Comparison of ENCODE assay signal across 8 cellular contexts in genomic region chr12:57632898-57633825, GRCh38. TPM values are rescaled to one million over a fixed set of nuclear protein-coding genes. Genes with fewer than 3 reads are reported as not detected.
DNase-seq lines count a peak whose midpoint lies in the region; ATAC-seq, FAIRE-seq and TF ChIP-seq lines count a peak whose summit lies in the region.

Gene B4GALNT1 (minus strand): TSS chr12:57633201. CDS start chr12:57632132, 1,069 bp downstream.

- H3K27ac ChIP-seq in neuronal stem cell (replicated peaks; ENCODE audit: low read length) (no peak within 1 kb of the TSS), transverse colon (no peak within 1 kb of the TSS)

- H3K23ac ChIP-seq in neuronal stem cell (ENCODE audit: low read depth, low read length, poor library complexity), result peak within 1 kb of the TSS; percentile 96

- H2AFZ ChIP-seq in neuronal stem cell (ENCODE audit: low read length), result peak within 1 kb of the TSS; percentile 98

- H2BK120ac ChIP-seq in neuronal stem cell (ENCODE audit: low read depth, low read length), result peak within 1 kb of the TSS; percentile 72

- 100% methylated on average over 1 of the region's 63 CpGs; no CpG with 5 or more reads in 1 of the 2 donors for WGBS in neuronal stem cell (ENCODE audit: extremely low coverage in 2 of 2, insufficient read length in 2 of 2, insufficient replicate concordance in 1 of 2), 2 donors
- WGBS in transverse colon (ENCODE audit: low coverage in 1 of 2), 2 donors, result 3 to 11% methylated on average over 5 to 36 of the region's 63 CpGs

- peak; percentile 75 to 96 (median 92) for TF ChIP-seq CTCF in transverse colon (IDR thresholded peaks at IDR 0.05)

- peak; percentile 77 for ATAC-seq in GM21381 (IDR thresholded peaks at IDR 0.05; ENCODE audit: unreplicated experiment)

- H4K8ac ChIP-seq in neuronal stem cell (ENCODE audit: low read depth, low read length), result no peak within 1 kb of the TSS

- H3K9me3 ChIP-seq in neuronal stem cell (replicated peaks in 1 of 2; ENCODE audit: control insufficient read depth in 2 of 2, insufficient read depth in 1 of 2, low read depth in 1 of 2, low read length in 2 of 2), result peaks cover 0 to 3% of the 10 kb centered on the region in 2 donors
- no peaks in the 10 kb centered on the region for H3K9me3 ChIP-seq in transverse colon

- H2BK5ac ChIP-seq in neuronal stem cell (ENCODE audit: low read length), result no peak within 1 kb of the TSS

- no peak within 1 kb of the TSS for H2AK5ac ChIP-seq in neuronal stem cell (ENCODE audit: low read depth, low read length)

- H3K4me3 ChIP-seq in Jurkat, Clone E6-1 (ENCODE audit: low read length), result peak within 1 kb of the TSS; percentile 65
- H3K4me3 ChIP-seq in neuronal stem cell (ENCODE audit: low read length in 2 of 2), result peak within 1 kb of the TSS; percentile 72 to 79
- peak within 1 kb of the TSS; percentile 9 to 62 (median 46) for H3K4me3 ChIP-seq in transverse colon

- peak within 1 kb of the TSS; percentile 92 for H3K18ac ChIP-seq in neuronal stem cell (ENCODE audit: low read length)

- peak within 1 kb of the TSS; percentile 71 for H3K14ac ChIP-seq in neuronal stem cell (ENCODE audit: low read length)

- H3K9ac ChIP-seq in neuronal stem cell (ENCODE audit: low read depth, low read length, poor library complexity), result peak within 1 kb of the TSS; percentile 84

- H3K4me1 ChIP-seq in neuronal stem cell (ENCODE audit: control insufficient read depth in 2 of 2, insufficient read depth in 1 of 2, low read depth in 1 of 2, low read length in 2 of 2) (peaks cover 9 to 10% of the 10 kb centered on the region in 2 donors), transverse colon (peaks cover 10 to 20% (median 16%) of the 10 kb centered on the region in 4 donors)

- H2BK12ac ChIP-seq in neuronal stem cell (ENCODE audit: low read length), result peak within 1 kb of the TSS; percentile 84

- no peaks in the 10 kb centered on the region for H3K79me1 ChIP-seq in neuronal stem cell (ENCODE audit: low read depth, low read length)

- intact Hi-C loops in transverse colon (cut with DNase I; ENCODE audit: low total_unique reads), result no loop called here

- TF ChIP-seq EP300 in transverse colon (IDR thresholded peaks at IDR 0.05; ENCODE audit: low read depth), result no peak

- DNase-seq in DMS 273 (lab: John Stamatoyannopoulos, UW; ENCODE audit: unreplicated experiment) (peak; percentile 89), RCC 7860 (ENCODE audit: low spot score) (peak; percentile 35), frontal cortex (ENCODE audit: low spot score in 2 of 2) (peak; percentile 66 to 77), neuronal stem cell (ENCODE audit: low spot score) (peak; percentile 76), transverse colon (peak; percentile 56)
- peak; percentile 59 for DNase-seq in Jurkat, Clone E6-1 (ENCODE audit: low read depth, low spot score)
- DNase-seq in activated effector memory CD4-positive, alpha-beta T cell treated with anti-CD3 and anti-CD28 coated beads, Interleukin-2, amount 50 U/mL, for 16 hours, result peak; percentile 86

- H3K4me2 ChIP-seq in neuronal stem cell (ENCODE audit: insufficient read depth, low read length, poor library complexity, severe bottlenecking), result peak within 1 kb of the TSS; percentile 99

- H4K91ac ChIP-seq in neuronal stem cell (ENCODE audit: low read depth, low read length, poor library complexity), result no peak within 1 kb of the TSS

- peaks cover 0 to 25% of the 10 kb centered on the region in 2 donors for H3K36me3 ChIP-seq in neuronal stem cell (replicated peaks in 1 of 2; ENCODE audit: control insufficient read depth in 2 of 2, insufficient read depth in 2 of 2, low read length in 2 of 2)
- H3K36me3 ChIP-seq in transverse colon, result no peaks in the 10 kb centered on the region

- no peak for TF ChIP-seq POLR2A in transverse colon (IDR thresholded peaks at IDR 0.05)

- H3K4ac ChIP-seq in neuronal stem cell (ENCODE audit: low read length), result no peak within 1 kb of the TSS

- H2BK15ac ChIP-seq in neuronal stem cell (ENCODE audit: low read length), result peak within 1 kb of the TSS; percentile 47

- peaks cover 4 to 49% (median 20%) of the 10 kb centered on the region in 3 experiments for H3K27me3 ChIP-seq in neuronal stem cell (ENCODE audit: control insufficient read depth in 3 of 3, insufficient read depth in 3 of 3, low read depth in 1 of 3, low read length in 3 of 3)
- peaks cover 88% of the 10 kb centered on the region for H3K27me3 ChIP-seq in transverse colon

- in situ Hi-C loops in transverse colon (cut with MboI; ENCODE audit: low pct_ligation_motif_present in 1 of 4, low pct_unique_long_range_greater_than_20kb in 1 of 4, low sequenced_read_pairs in 3 of 4), result no loop called here

- FAIRE-seq in RCC 7860 (lab: Jason Lieb, UNC) (no peak), frontal cortex (lab: Jason Lieb, UNC) (no peak)

RNA-seq across cellular contexts. Expression of gene B4GALNT1, which starts in this region (rescaled TPM):
- polyA plus RNA-seq in Jurkat, Clone E6-1 (2012; ENCODE audit: insufficient read depth, insufficient read length), result 24.0 TPM
- 37.5 TPM for total RNA-seq in frontal cortex
- polyA plus RNA-seq in neuronal stem cell (2013, experiment 1 of 2), result 1.8 TPM
- 1.6 TPM for polyA plus RNA-seq in neuronal stem cell (2013, experiment 2 of 2)
- total RNA-seq in transverse colon, result 1 to 10 TPM in 2 of 4 donors, under 1 TPM in 1, not detected in 1; 0.68 to 6.4 (median 2.1) TPM

Comparison
In these comparisons a context has a peak if more than half of its experiments do, and no peak if none do; other contexts are left out.
1. DNase-seq: peak in every context shown above with its lines; median percentile 89 in DMS 273; 86 in activated effector memory CD4-positive, alpha-beta T cell treated with anti-CD3 and anti-CD28 coated beads, Interleukin-2, amount 50 U/mL, for 16 hours; 76 in neuronal stem cell; 72 in frontal cortex; 59 in Jurkat, Clone E6-1; 56 in transverse colon; 35 in RCC 7860.